ENCODE assay signal across 11 cellular contexts in the genomic region with DNA sequence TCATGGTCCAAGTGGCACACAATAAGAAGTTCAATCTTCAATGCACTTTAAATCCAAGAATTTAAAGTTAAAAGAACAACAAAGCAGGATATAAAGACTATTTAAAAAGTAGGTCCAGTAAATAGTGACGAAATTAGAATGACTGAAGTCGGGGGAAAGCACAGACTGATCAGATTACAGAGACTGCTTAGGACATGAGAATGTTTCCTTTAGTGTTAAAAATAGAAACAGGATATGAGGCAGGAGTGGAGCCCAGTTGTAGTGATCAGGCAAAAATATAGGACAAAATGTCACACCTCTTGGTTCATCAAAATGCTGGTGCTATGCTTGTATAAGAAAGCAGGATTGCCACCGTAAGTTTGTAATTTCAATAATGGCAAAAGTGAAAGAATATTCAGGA. TPM values are rescaled to one million over a fixed set of nuclear protein-coding genes. Genes with fewer than 3 reads are reported as not detected.
DNase-seq lines count a peak whose midpoint lies in the region; ATAC-seq, FAIRE-seq and TF ChIP-seq lines count a peak whose summit lies in the region.
"Had no signal": no experiment of that assay in that cellular context is flagged by ENCODE, and none has a peak within 500 bp of the region (broad histone marks: within the 10 kb centered on the region; RNA-seq: fewer than 3 reads in every experiment).

No MANE protein-coding gene starts in this region.

- ATAC-seq in left lung: peak; percentile 82
- ATAC-seq: Panc1 had no signal

- no peaks in the 10 kb centered on the region for H3K27me3 ChIP-seq in ACC112 (ENCODE audit: insufficient read depth, low read length)
- no peaks in the 10 kb centered on the region for H3K27me3 ChIP-seq in brain microvascular endothelial cell (replicated peaks)
- H3K27me3 ChIP-seq in left lung: no peaks in the 10 kb centered on the region

- H3K4me3 ChIP-seq in ACC112 (ENCODE audit: low read depth, low read length) (peak overlapping the region; percentile 24; the same call in 1 of the 2 replicates), brain microvascular endothelial cell (ENCODE audit: low read depth, low read length) (no peak overlapping the region), left lung (no peak overlapping the region)

- peak; percentile 83 for DNase-seq in HT1080 (ENCODE audit: low read depth)
- peak; percentile 77 for DNase-seq in brain microvascular endothelial cell
- no peak for DNase-seq in left lung
- no peak for DNase-seq in stimulated activated naive CD4-positive, alpha-beta T cell treated with Interleukin-2 at 50 U/mL for 16 hours (lab: John Stamatoyannopoulos, UW)
- no peak for DNase-seq in foreskin melanocyte
- DNase-seq in NOMO-1 treated with DMSO at 0.1 percent for 48 hours (lab: John Stamatoyannopoulos, UW; ENCODE audit: unreplicated experiment): no peak
- DNase-seq in D721Med (ENCODE audit: insufficient read length, low spot score): no peak
- DNase-seq: activated T-cell treated with anti-CD3 and anti-CD28 coated beads for 4 hours had no signal

- H3K36me3 ChIP-seq in ACC112 (ENCODE audit: insufficient read depth, low read length): no peaks in the 10 kb centered on the region
- no peaks in the 10 kb centered on the region for H3K36me3 ChIP-seq in brain microvascular endothelial cell (replicated peaks)
- no peaks in the 10 kb centered on the region for H3K36me3 ChIP-seq in left lung

- no peaks in the 10 kb centered on the region for H3K79me2 ChIP-seq in ACC112 (ENCODE audit: control insufficient read depth, insufficient read depth, low read length, unreplicated experiment)

- TF ChIP-seq CTCF in brain microvascular endothelial cell (IDR thresholded peaks at IDR 0.05; ENCODE audit: low read depth, low read length, missing control alignments) (no peak), left lung (IDR thresholded peaks at IDR 0.05) (no peak), D721Med (IDR thresholded peaks at IDR 0.05; ENCODE audit: insufficient read depth, missing control alignments) (no peak)

- peaks cover 0 to 3% of the 10 kb centered on the region in 2 donors for H3K9me3 ChIP-seq in left lung

- no peak for FAIRE-seq in D721Med (lab: Jason Lieb, UNC)

- H3K27ac ChIP-seq in ACC112 (ENCODE audit: low read depth, low read length): peak overlapping the region; percentile 82
- H3K27ac ChIP-seq in brain microvascular endothelial cell: peak overlapping the region; percentile 58
- H3K27ac ChIP-seq in left lung: peak overlapping the region; percentile 46 to 80
- H3K27ac ChIP-seq: HL-60 had no signal

- in situ Hi-C loops in brain microvascular endothelial cell (cut with HindIII; ENCODE audit: low pct_ligation_motif_present, low sequenced_read_pairs): no loop called here

- H3K4me1 ChIP-seq in ACC112 (ENCODE audit: control insufficient read depth, insufficient read depth, low read length, unreplicated experiment) (peaks cover 8% of the 10 kb centered on the region), left lung (peaks cover 0 to 16% of the 10 kb centered on the region in 2 donors)

- H2AFZ ChIP-seq in ACC112 (ENCODE audit: low read length, unreplicated experiment): peak overlapping the region; percentile 95

- intact Hi-C loops in left lung (cut with DNase I): no loop called here

RNA-seq across cellular contexts. Expression of gene CD163, which starts 52.2 kb away (rescaled TPM):
- total RNA-seq in HT1080 (2014; rRNA removed; shearing (Covaris generic)): not detected in 2 replicates
- polyA plus RNA-seq in HT1080 (2015; cell fraction: cytosol; rRNA removed): 0.03 TPM in 1 of 2 replicates, not detected in the other
- 0.02 and 0.16 TPM in 2 replicates for polyA plus RNA-seq in HT1080 (2015; cell fraction: nucleus; rRNA removed)
- 1,000 to 10,000 TPM in 1 of 2 donors, 100 to 1,000 TPM in 1; 235 to 1,041 TPM for total RNA-seq in left lung

Comparison
In these comparisons a context has a peak if more than half of its experiments do, and no peak if none do; other contexts are left out.
1. DNase-seq: peak in HT1080 (single experiment) and brain microvascular endothelial cell (single experiment); none in left lung (0 of 2), stimulated activated naive CD4-positive, alpha-beta T cell treated with Interleukin-2 at 50 U/mL for 16 hours (single experiment), foreskin melanocyte (single experiment), NOMO-1 treated with DMSO at 0.1 percent for 48 hours (single experiment) and D721Med (single experiment).
2. RNA of gene CD163, which starts 52.2 kb away (total RNA-seq): 235 to 1,041 TPM in left lung; not detected in HT1080; every median in the first group is over 100 times any median in the second.
3. Peak in every context shown above with its lines, with median percentiles within 50 percentile points of each other: H3K27ac ChIP-seq.